ENCODE assay signal across 8 cellular contexts in genomic region chr6:131182991-131183425, GRCh38. TPM values are rescaled to one million over a fixed set of nuclear protein-coding genes. Genes with fewer than 3 reads are reported as not detected.
A peak's percentile ranks its signal among the peaks of the same experiment; 100 is the strongest.
DNase-seq lines count a peak whose midpoint lies in the region; ATAC-seq and TF ChIP-seq lines count a peak whose summit lies in the region.

No MANE protein-coding gene starts in this region.

- intact Hi-C loops in ascending aorta (cut with DNase I) = no loop called here

- H3K27ac Mint-ChIP-seq in neural crest cell (ENCODE audit: unreplicated experiment) = peak overlapping the region; percentile 81

- H3K27ac ChIP-seq in ascending aorta = no peak overlapping the region

- no peaks in the 10 kb centered on the region for H3K27me3 Mint-ChIP-seq in neural crest cell (ENCODE audit: low read depth)

- peaks cover 5% of the 10 kb centered on the region for H3K4me1 Mint-ChIP-seq in neural crest cell

- peaks cover 0 to 22% of the 10 kb centered on the region in 2 donors for H3K36me3 ChIP-seq in ascending aorta

- no peak overlapping the region for H3K4me3 Mint-ChIP-seq in neural crest cell

- ATAC-seq in HG02938 (IDR thresholded peaks at IDR 0.05; ENCODE audit: unreplicated experiment) = peak; percentile 76
- peak; percentile 75 for ATAC-seq in SK-N-SH treated with all-trans-retinoic acid at 6 μM for 48 hours

- TF ChIP-seq CTCF in neural crest cell (conservative IDR thresholded peaks at IDR 0.05) = peak; percentile 69
- no peak for TF ChIP-seq CTCF in ascending aorta (IDR thresholded peaks at IDR 0.05)

- no peaks in the 10 kb centered on the region for H3K27me3 ChIP-seq in ascending aorta

- peaks cover 12% of the 10 kb centered on the region for H3K36me3 Mint-ChIP-seq in neural crest cell (ENCODE audit: low read depth)

- DNase-seq in NCI-H1436 (lab: John Stamatoyannopoulos, UW) (peak; percentile 3), NCI-H1436 treated with DMSO at 0.1 percent for 48 hours (lab: John Stamatoyannopoulos, UW) (no peak), neural crest cell (ENCODE audit: low read depth, low spot score) (no peak), DMS153 treated with DMSO at 0.1 percent for 48 hours (lab: John Stamatoyannopoulos, UW; ENCODE audit: unreplicated experiment) (no peak), ascending aorta (ENCODE audit: low spot score in 2 of 2) (no peak)
- peak; percentile 14 for DNase-seq in effector CD4-positive, alpha-beta T cell

- H3K4me1 ChIP-seq in ascending aorta = no peaks in the 10 kb centered on the region

- no peaks in the 10 kb centered on the region for H3K9me3 ChIP-seq in ascending aorta

- H3K9me3 Mint-ChIP-seq in neural crest cell = no peaks in the 10 kb centered on the region

- no peak overlapping the region for H3K4me3 ChIP-seq in ascending aorta

TF ChIP-seq in SK-N-SH treated with all-trans-retinoic acid at 6 μM for 48 hours, 23 proteins besides CTCF, POLR2A, EP300 and RAD21:
- no peak for TF ChIP-seq ISL1 (CRISPR knock-in tag; IDR thresholded peaks at IDR 0.05)
- no peak for TF ChIP-seq OSR1 (CRISPR knock-in tag; IDR thresholded peaks at IDR 0.05)
- TF ChIP-seq GLIS3 (CRISPR knock-in tag; IDR thresholded peaks at IDR 0.05) = no peak
- no peak for TF ChIP-seq ZNF8 (CRISPR knock-in tag; IDR thresholded peaks at IDR 0.05)
- no peak for TF ChIP-seq BACH2 (CRISPR knock-in tag; IDR thresholded peaks at IDR 0.05; ENCODE audit: borderline replicate concordance)
- no peak for TF ChIP-seq RARB (CRISPR knock-in tag; IDR thresholded peaks at IDR 0.05)
- TF ChIP-seq CSDC2 (CRISPR knock-in tag; IDR thresholded peaks at IDR 0.05) = no peak
- TF ChIP-seq ZFP3 (CRISPR knock-in tag; IDR thresholded peaks at IDR 0.05) = no peak
- TF ChIP-seq ZC3H10 (CRISPR knock-in tag; IDR thresholded peaks at IDR 0.05) = no peak
- no peak for TF ChIP-seq PATZ1 (CRISPR knock-in tag; IDR thresholded peaks at IDR 0.05; ENCODE audit: borderline replicate concordance)

RNA-seq across cellular contexts. Expression of gene AKAP7, which starts 47.7 kb away (rescaled TPM):
- total RNA-seq in neural crest cell = 7.3 and 7.8 TPM in 2 replicates
- total RNA-seq in ascending aorta = 1.3 TPM

Comparison
In these comparisons a context has a peak if more than half of its experiments do, and no peak if none do; other contexts are left out.
1. DNase-seq: peak in NCI-H1436 (single experiment) and effector CD4-positive, alpha-beta T cell (single experiment); none in NCI-H1436 treated with DMSO at 0.1 percent for 48 hours (single experiment), neural crest cell (single experiment), DMS153 treated with DMSO at 0.1 percent for 48 hours (single experiment) and ascending aorta (0 of 2).